In genomic region chr9:7259544-7260241, GRCh38 we compare ENCODE assay signal across 19 cellular contexts.
A peak's percentile ranks its signal among the peaks of the same experiment; 100 is the strongest.
DNase-seq lines count a peak whose midpoint lies in the region; ATAC-seq, FAIRE-seq and TF ChIP-seq lines count a peak whose summit lies in the region.
"Had no signal": no experiment of that assay in that cellular context is flagged by ENCODE, and none has a peak within 500 bp of the region (broad histone marks: within the 10 kb centered on the region; RNA-seq: fewer than 3 reads in every experiment).

No MANE protein-coding gene starts in this region.

- TF ChIP-seq CTCF in cardiac muscle cell (IDR thresholded peaks at IDR 0.05; ENCODE audit: low read depth, low read length): peak; percentile 21
- TF ChIP-seq CTCF in heart left ventricle (IDR thresholded peaks at IDR 0.05): peak in 2 of 12 donors; percentile 9 to 23
- peak; percentile 17 for TF ChIP-seq CTCF in fibroblast of mammary gland (conservative IDR thresholded peaks at IDR 0.05; ENCODE audit: control insufficient read depth, insufficient read depth, low read depth, low read length)
- peak; percentile 18 for TF ChIP-seq CTCF in retinal pigment epithelial cell (conservative IDR thresholded peaks at IDR 0.05; ENCODE audit: low read depth, low read length)

- H3K9me3 ChIP-seq in cardiac muscle cell (ENCODE audit: low read depth) (no peaks in the 10 kb centered on the region), heart left ventricle (no peaks in the 10 kb centered on the region)
- H3K9me3 ChIP-seq: ascending aorta, heart right ventricle, neutrophil, uterus had no signal

- DNase-seq in cardiac muscle cell (ENCODE audit: low read depth in 1 of 2, low spot score in 1 of 2) (peak in 1 of 2 donors; percentile 15), heart left ventricle (no peak), OCI-M1 (lab: John Stamatoyannopoulos, UW) (peak; percentile 91), fibroblast of mammary gland (ENCODE audit: low read depth) (no peak), retinal pigment epithelial cell (ENCODE audit: low read depth) (no peak), NCI-H187 (lab: John Stamatoyannopoulos, UW) (no peak), GM12891 (ENCODE audit: insufficient read length, low spot score) (no peak)
- DNase-seq: activated CD4-positive, alpha-beta T cell treated with anti-CD3 and anti-CD28 coated beads for 36 hours; activated naive CD4-positive, alpha-beta T cell; CD8-positive, alpha-beta T cell; DMS79 treated with DMSO at 0.1 percent for 48 hours; heart right ventricle; kidney glomerular epithelial cell; NCI-H2081 treated with DMSO at 0.1 percent for 48 hours; stimulated activated CD4-positive, alpha-beta T cell treated with anti-CD3 and anti-CD28 coated beads, Interleukin-2, amount 100 ng/mL, for 24 hours; uterus had no signal

- H3K27ac ChIP-seq in cardiac muscle cell (peak overlapping the region; percentile 56), heart left ventricle (no peak overlapping the region)
- H3K27ac ChIP-seq: ascending aorta, heart right ventricle, neutrophil, uterus had no signal

- H3K4me3 ChIP-seq in cardiac muscle cell (no peak overlapping the region), heart left ventricle (no peak overlapping the region), fibroblast of mammary gland (ENCODE audit: control insufficient read depth, low read depth, low read length) (no peak overlapping the region), retinal pigment epithelial cell (ENCODE audit: low read length) (no peak overlapping the region)
- H3K4me3 ChIP-seq: ascending aorta, heart right ventricle, uterus had no signal

- FAIRE-seq in GM12891 (lab: Jason Lieb, UNC): no peak

- ATAC-seq in heart left ventricle: no peak
- no peak for ATAC-seq in GM18517 (IDR thresholded peaks at IDR 0.05; ENCODE audit: unreplicated experiment)
- ATAC-seq: activated CD4-positive, alpha-beta T cell treated with anti-CD3 and anti-CD28 coated beads for 36 hours; CD8-positive, alpha-beta T cell had no signal

- TF ChIP-seq POLR2A in heart left ventricle (IDR thresholded peaks at IDR 0.05): no peak
- TF ChIP-seq POLR2A in GM12891 (IDR thresholded peaks at IDR 0.05; ENCODE audit: low read depth, low read length): no peak

- intact Hi-C loops in heart left ventricle (cut with DNase I): no loop called here

- H3K36me3 ChIP-seq in cardiac muscle cell (no peaks in the 10 kb centered on the region), heart left ventricle (no peaks in the 10 kb centered on the region)
- H3K36me3 ChIP-seq: ascending aorta, heart right ventricle, neutrophil, uterus had no signal

- WGBS in heart left ventricle, 4 donors: 80 to 85% (median 83%) methylated on average over 6 of the region's 6 CpGs

- H3K27me3 ChIP-seq in cardiac muscle cell (no peaks in the 10 kb centered on the region), heart left ventricle (no peaks in the 10 kb centered on the region)
- H3K27me3 ChIP-seq: ascending aorta, uterus had no signal

- H3K4me1 ChIP-seq in cardiac muscle cell (ENCODE audit: low read depth) (peaks cover 20% of the 10 kb centered on the region), heart left ventricle (no peaks in the 10 kb centered on the region)
- H3K4me1 ChIP-seq: ascending aorta, heart right ventricle, uterus had no signal

TF ChIP-seq in GM12891, 5 proteins besides CTCF, POLR2A, EP300 and RAD21:
- TF ChIP-seq POU2F2 (IDR thresholded peaks at IDR 0.05; ENCODE audit: low read depth, low read length) (no peak), SPI1 (IDR thresholded peaks at IDR 0.05; ENCODE audit: low read depth, low read length) (no peak)
